ENCODE assay signal across 1 cellular context in genomic region chr14:96105089-96105920, GRCh38.
TF ChIP-seq lines count a peak whose summit lies in the region.

No MANE protein-coding gene starts in this region.

TF ChIP-seq in IMR-90, 13 proteins besides CTCF, POLR2A, EP300 and RAD21:
- TF ChIP-seq FOS (IDR thresholded peaks at IDR 0.05; ENCODE audit: low read depth, low read length) (no peak), MAZ (IDR thresholded peaks at IDR 0.05; ENCODE audit: borderline replicate concordance, low read depth, low read length) (no peak), CHD1 (IDR thresholded peaks at IDR 0.05; ENCODE audit: low read depth, low read length) (no peak), NFE2L2 (IDR thresholded peaks at IDR 0.05; ENCODE audit: low read depth, low read length) (no peak), USF2 (IDR thresholded peaks at IDR 0.05; ENCODE audit: low read depth, low read length) (no peak), RFX5 (IDR thresholded peaks at IDR 0.05; ENCODE audit: low read depth, low read length) (no peak), BHLHE40 (IDR thresholded peaks at IDR 0.05; ENCODE audit: low read depth, low read length) (no peak), CEBPB (IDR thresholded peaks at IDR 0.05; ENCODE audit: low read depth, low read length) (no peak), SMC3 (IDR thresholded peaks at IDR 0.05; ENCODE audit: low read depth, low read length) (no peak), ELK1 (IDR thresholded peaks at IDR 0.05; ENCODE audit: borderline replicate concordance, low read depth, low read length) (no peak), MAFK (IDR thresholded peaks at IDR 0.05; ENCODE audit: low read depth, low read length) (no peak)
